8 cellular contexts compared by ENCODE assay signal in genomic region chr9:114386886-114387677, GRCh38. TPM values are rescaled to one million over a fixed set of nuclear protein-coding genes. Genes with fewer than 3 reads are reported as not detected.
DNase-seq lines count a peak whose midpoint lies in the region; ATAC-seq, FAIRE-seq and TF ChIP-seq lines count a peak whose summit lies in the region.

No MANE protein-coding gene starts in this region.

- no peaks in the 10 kb centered on the region for H3K27me3 ChIP-seq in endocrine pancreas (ENCODE audit: control insufficient read depth, insufficient read depth, low read length)

- POLR2A ChIA-PET in OCI-LY7 (lab: Charles Lee): interaction anchor here (0.7 to 8.2 kb wide), 15 partner anchors 8 to 541 kb away, joined by 3 to 275 read pairs (median 6); no protein-coding TSS in a partner anchor

- H3K4me2 ChIP-seq in OCI-LY7 (ENCODE audit: low read length): peak overlapping the region; percentile 83

- peak overlapping the region; percentile 76 for H3K4me3 ChIP-seq in OCI-LY7 (ENCODE audit: low read depth, low read length, poor library complexity, severe bottlenecking)
- no peak overlapping the region for H3K4me3 ChIP-seq in endocrine pancreas (ENCODE audit: control insufficient read depth, insufficient read depth, low read length)

- H2AFZ ChIP-seq in OCI-LY7 (ENCODE audit: low read length): no peak overlapping the region

- TF ChIP-seq POLR2A in H54 (IDR thresholded peaks at IDR 0.05; ENCODE audit: low read depth, low read length): no peak

- ATAC-seq in GM19035 (IDR thresholded peaks at IDR 0.05; ENCODE audit: unreplicated experiment) (no peak), HG03095 (IDR thresholded peaks at IDR 0.05; ENCODE audit: unreplicated experiment) (no peak)

- H3K9me3 ChIP-seq in OCI-LY7 (ENCODE audit: low read length) (no peaks in the 10 kb centered on the region), endocrine pancreas (ENCODE audit: control insufficient read depth, low read length) (no peaks in the 10 kb centered on the region)

- no peaks in the 10 kb centered on the region for H3K36me3 Mint-ChIP-seq in nephron progenitor cell (ENCODE audit: low read depth)

- H3K27me3 Mint-ChIP-seq in nephron progenitor cell (ENCODE audit: low read depth, poor library complexity): peaks cover 4% of the 10 kb centered on the region

- H3K36me3 ChIP-seq in OCI-LY7 (ENCODE audit: insufficient read depth, low read length) (peaks cover 56% of the 10 kb centered on the region), endocrine pancreas (ENCODE audit: control insufficient read depth, insufficient read depth, low read length) (no peaks in the 10 kb centered on the region)

- peak overlapping the region; percentile 97 for H3K27ac ChIP-seq in OCI-LY7 (ENCODE audit: low read depth, low read length, poor library complexity, severe bottlenecking)

- H3K4me1 Mint-ChIP-seq in nephron progenitor cell: peaks cover 91% of the 10 kb centered on the region

- peaks cover 93% of the 10 kb centered on the region for H3K79me2 ChIP-seq in OCI-LY7 (ENCODE audit: insufficient read depth, low read depth, low read length)

- CTCF ChIA-PET in OCI-LY7 (lab: Charles Lee; ENCODE audit: unreplicated experiment): interaction anchor here (0.6 to 1.5 kb wide), 3 partner anchors 9 to 25 kb away, joined by 3 to 7 read pairs (median 3); no protein-coding TSS in a partner anchor

- FAIRE-seq in H54 (lab: Jason Lieb, UNC): no peak

- H3K9ac ChIP-seq in endocrine pancreas (ENCODE audit: control insufficient read depth, insufficient read depth, low read length): peak overlapping the region; percentile 0

- peaks cover 81% of the 10 kb centered on the region for H3K4me1 ChIP-seq in OCI-LY7 (ENCODE audit: insufficient read depth, low read length, poor library complexity, severe bottlenecking)
- H3K4me1 ChIP-seq in endocrine pancreas (ENCODE audit: control insufficient read depth, insufficient read depth, low read length): no peaks in the 10 kb centered on the region

- no peaks in the 10 kb centered on the region for H3K9me3 Mint-ChIP-seq in nephron progenitor cell

- no TSS peak for BruUV-seq in OCI-LY7 (replicated peaks; lab: Mats Ljungman, UMichigan)

- H3K4me3 Mint-ChIP-seq in nephron progenitor cell: peak overlapping the region; percentile 83

- H3K9me2 ChIP-seq in OCI-LY7 (ENCODE audit: insufficient read depth, low read length): no peaks in the 10 kb centered on the region

- TF ChIP-seq CTCF in OCI-LY7 (conservative IDR thresholded peaks at IDR 0.05; ENCODE audit: low read length) (no peak), nephron progenitor cell (IDR thresholded peaks at IDR 0.05) (no peak)

- DNase-seq in EH (ENCODE audit: low read depth) (peak; percentile 49), OCI-LY7 (ENCODE audit: low spot score) (no peak), nephron progenitor cell (no peak), NCI-H187 (lab: John Stamatoyannopoulos, UW) (no peak), H54 (ENCODE audit: insufficient read length, low spot score) (no peak)

- intact Hi-C loops in OCI-LY7 (cut with micrococcal nuclease; ENCODE audit: unreplicated experiment): loop anchor here (5.0 kb wide), 2 partner anchors 540 to 810 kb away; no protein-coding TSS in a partner anchor

- H3K27ac Mint-ChIP-seq in nephron progenitor cell: peak overlapping the region; percentile 49

- no peaks in the 10 kb centered on the region for H4K20me1 ChIP-seq in OCI-LY7 (ENCODE audit: insufficient read depth, low read length)

RNA-seq across cellular contexts. Expression of gene AKNA, which starts 0.7 kb away (rescaled TPM):
- total RNA-seq in OCI-LY7 (2014; rRNA removed; shearing (Covaris generic)): 53.8 and 61.4 TPM in 2 replicates
- 187 and 203 TPM in 2 replicates for total RNA-seq in OCI-LY7 (2022)

RNA-seq across cellular contexts. Expression of gene ORM2, which starts 57.4 kb away (rescaled TPM):
- total RNA-seq in OCI-LY7 (2014; rRNA removed; shearing (Covaris generic)): not detected in 2 replicates
- total RNA-seq in OCI-LY7 (2022): not detected in 2 replicates
